1 cellular context compared by ENCODE assay signal in the genomic region with DNA sequence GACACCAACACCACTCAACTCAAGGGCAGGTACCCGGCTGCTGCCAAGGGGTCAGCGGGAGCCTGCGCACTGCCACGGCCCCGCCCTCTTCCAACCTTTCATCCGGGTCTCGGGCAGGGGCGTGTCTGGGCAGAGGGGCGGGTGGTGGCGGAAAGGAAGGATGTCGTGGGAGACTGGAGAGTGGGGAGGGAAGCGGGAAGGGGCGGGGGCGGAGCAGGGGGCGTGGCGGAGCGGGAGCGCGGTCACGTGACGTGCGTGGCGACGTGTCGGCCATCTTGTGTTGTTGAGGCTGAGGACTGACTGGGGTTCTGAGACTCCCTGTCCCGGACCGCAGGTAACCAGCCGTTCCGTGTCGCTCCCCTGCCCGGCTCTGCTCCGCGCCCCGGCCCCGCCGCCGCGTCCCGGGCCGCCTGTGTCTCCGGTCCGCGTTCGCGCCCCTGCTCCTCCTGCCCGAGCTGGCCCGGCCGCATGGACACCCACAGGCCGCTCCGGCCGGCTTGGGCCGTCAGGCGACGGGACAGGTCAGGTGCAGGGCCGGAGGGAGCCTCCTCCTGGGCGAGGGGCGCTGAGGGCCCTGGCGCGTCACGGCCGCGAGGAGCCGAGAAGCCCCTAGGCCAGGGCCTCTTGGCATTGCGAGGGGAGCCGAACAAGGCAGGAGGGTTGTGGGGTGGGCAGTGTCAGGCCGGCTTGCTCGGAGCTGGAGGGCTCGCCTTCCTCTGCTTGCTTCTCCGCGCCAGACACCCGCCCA.
TF ChIP-seq lines count a peak whose summit lies in the region.

A gene with protein sequence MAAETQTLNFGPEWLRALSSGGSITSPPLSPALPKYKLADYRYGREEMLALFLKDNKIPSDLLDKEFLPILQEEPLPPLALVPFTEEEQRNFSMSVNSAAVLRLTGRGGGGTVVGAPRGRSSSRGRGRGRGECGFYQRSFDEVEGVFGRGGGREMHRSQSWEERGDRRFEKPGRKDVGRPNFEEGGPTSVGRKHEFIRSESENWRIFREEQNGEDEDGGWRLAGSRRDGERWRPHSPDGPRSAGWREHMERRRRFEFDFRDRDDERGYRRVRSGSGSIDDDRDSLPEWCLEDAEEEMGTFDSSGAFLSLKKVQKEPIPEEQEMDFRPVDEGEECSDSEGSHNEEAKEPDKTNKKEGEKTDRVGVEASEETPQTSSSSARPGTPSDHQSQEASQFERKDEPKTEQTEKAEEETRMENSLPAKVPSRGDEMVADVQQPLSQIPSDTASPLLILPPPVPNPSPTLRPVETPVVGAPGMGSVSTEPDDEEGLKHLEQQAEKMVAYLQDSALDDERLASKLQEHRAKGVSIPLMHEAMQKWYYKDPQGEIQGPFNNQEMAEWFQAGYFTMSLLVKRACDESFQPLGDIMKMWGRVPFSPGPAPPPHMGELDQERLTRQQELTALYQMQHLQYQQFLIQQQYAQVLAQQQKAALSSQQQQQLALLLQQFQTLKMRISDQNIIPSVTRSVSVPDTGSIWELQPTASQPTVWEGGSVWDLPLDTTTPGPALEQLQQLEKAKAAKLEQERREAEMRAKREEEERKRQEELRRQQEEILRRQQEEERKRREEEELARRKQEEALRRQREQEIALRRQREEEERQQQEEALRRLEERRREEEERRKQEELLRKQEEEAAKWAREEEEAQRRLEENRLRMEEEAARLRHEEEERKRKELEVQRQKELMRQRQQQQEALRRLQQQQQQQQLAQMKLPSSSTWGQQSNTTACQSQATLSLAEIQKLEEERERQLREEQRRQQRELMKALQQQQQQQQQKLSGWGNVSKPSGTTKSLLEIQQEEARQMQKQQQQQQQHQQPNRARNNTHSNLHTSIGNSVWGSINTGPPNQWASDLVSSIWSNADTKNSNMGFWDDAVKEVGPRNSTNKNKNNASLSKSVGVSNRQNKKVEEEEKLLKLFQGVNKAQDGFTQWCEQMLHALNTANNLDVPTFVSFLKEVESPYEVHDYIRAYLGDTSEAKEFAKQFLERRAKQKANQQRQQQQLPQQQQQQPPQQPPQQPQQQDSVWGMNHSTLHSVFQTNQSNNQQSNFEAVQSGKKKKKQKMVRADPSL (N-terminal part only) (plus strand): TSS at position 273 of the 748 bp plus-strand sequence. CDS start 37,867 bp downstream, outside the sequence.

TF ChIP-seq in HepG2, 621 proteins besides CTCF, POLR2A, EP300 and RAD21 (continued from another document and continues in another):
- TF ChIP-seq, protein P1, sequence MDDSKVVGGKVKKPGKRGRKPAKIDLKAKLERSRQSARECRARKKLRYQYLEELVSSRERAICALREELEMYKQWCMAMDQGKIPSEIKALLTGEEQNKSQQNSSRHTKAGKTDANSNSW (CRISPR knock-in tag; IDR thresholded peaks at IDR 0.05; ENCODE audit: borderline replicate concordance) = no peak; the same call in 1 of the 2 replicates
- no peak for TF ChIP-seq PLRG1 (conservative IDR thresholded peaks at IDR 0.05)
- 0 out of 2 replicates have a peak, but pooled peaks have one; percentile 21 for TF ChIP-seq ZNF24 (IDR thresholded peaks at IDR 0.05)
- TF ChIP-seq, protein P2, sequence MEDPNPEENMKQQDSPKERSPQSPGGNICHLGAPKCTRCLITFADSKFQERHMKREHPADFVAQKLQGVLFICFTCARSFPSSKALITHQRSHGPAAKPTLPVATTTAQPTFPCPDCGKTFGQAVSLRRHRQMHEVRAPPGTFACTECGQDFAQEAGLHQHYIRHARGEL (CRISPR knock-in tag; IDR thresholded peaks at IDR 0.05) = no peak
- peak; percentile 95 for TF ChIP-seq ASH2L (IDR thresholded peaks at IDR 0.05; ENCODE audit: insufficient read length, low read depth, low read length)
- peak; percentile 77; the same call in 1 of the 2 replicates for TF ChIP-seq ZNF121 (CRISPR knock-in tag; IDR thresholded peaks at IDR 0.05)
- TF ChIP-seq POLR2AphosphoS5 (IDR thresholded peaks at IDR 0.05; ENCODE audit: low read depth, low read length) = peak; percentile 95
- no peak; the same call in 1 of the 2 replicates for TF ChIP-seq ZNF329 (CRISPR knock-in tag; IDR thresholded peaks at IDR 0.05; ENCODE audit: low read depth)
- no peak for TF ChIP-seq KDM6A (CRISPR knock-in tag; IDR thresholded peaks at IDR 0.05; ENCODE audit: low read depth)
- TF ChIP-seq KLF9 (CRISPR knock-in tag; IDR thresholded peaks at IDR 0.05; ENCODE audit: low read depth) = peak; percentile 75; the same call in 1 of the 2 replicates
- peak; percentile 95 for TF ChIP-seq EED (CRISPR knock-in tag; IDR thresholded peaks at IDR 0.05)
- TF ChIP-seq U2AF1 (optimal IDR thresholded peaks at IDR 0.05; ENCODE audit: low read depth, low read length) = no peak
- TF ChIP-seq, protein P3, sequence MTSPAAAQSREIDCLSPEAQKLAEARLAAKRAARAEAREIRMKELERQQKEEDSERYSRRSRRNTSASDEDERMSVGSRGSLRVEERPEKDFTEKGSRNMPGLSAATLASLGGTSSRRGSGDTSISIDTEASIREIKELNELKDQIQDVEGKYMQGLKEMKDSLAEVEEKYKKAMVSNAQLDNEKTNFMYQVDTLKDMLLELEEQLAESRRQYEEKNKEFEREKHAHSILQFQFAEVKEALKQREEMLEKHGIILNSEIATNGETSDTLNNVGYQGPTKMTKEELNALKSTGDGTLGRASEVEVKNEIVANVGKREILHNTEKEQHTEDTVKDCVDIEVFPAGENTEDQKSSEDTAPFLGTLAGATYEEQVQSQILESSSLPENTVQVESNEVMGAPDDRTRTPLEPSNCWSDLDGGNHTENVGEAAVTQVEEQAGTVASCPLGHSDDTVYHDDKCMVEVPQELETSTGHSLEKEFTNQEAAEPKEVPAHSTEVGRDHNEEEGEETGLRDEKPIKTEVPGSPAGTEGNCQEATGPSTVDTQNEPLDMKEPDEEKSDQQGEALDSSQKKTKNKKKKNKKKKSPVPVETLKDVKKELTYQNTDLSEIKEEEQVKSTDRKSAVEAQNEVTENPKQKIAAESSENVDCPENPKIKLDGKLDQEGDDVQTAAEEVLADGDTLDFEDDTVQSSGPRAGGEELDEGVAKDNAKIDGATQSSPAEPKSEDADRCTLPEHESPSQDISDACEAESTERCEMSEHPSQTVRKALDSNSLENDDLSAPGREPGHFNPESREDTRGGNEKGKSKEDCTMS (CRISPR knock-in tag; conservative IDR thresholded peaks at IDR 0.05) = no peak
- TF ChIP-seq ZNF670 (CRISPR knock-in tag; IDR thresholded peaks at IDR 0.05; ENCODE audit: borderline replicate concordance) = peak; percentile 74; the same call in 1 of the 2 replicates
- TF ChIP-seq, protein P4, sequence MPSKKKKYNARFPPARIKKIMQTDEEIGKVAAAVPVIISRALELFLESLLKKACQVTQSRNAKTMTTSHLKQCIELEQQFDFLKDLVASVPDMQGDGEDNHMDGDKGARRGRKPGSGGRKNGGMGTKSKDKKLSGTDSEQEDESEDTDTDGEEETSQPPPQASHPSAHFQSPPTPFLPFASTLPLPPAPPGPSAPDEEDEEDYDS (CRISPR knock-in tag; IDR thresholded peaks at IDR 0.05) = peak; percentile 83; the same call in 1 of the 2 replicates
- TF ChIP-seq, protein P5, sequence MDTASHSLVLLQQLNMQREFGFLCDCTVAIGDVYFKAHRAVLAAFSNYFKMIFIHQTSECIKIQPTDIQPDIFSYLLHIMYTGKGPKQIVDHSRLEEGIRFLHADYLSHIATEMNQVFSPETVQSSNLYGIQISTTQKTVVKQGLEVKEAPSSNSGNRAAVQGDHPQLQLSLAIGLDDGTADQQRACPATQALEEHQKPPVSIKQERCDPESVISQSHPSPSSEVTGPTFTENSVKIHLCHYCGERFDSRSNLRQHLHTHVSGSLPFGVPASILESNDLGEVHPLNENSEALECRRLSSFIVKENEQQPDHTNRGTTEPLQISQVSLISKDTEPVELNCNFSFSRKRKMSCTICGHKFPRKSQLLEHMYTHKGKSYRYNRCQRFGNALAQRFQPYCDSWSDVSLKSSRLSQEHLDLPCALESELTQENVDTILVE (CRISPR knock-in tag; IDR thresholded peaks at IDR 0.05) = peak; percentile 23; the same call in 1 of the 2 replicates
- 0 out of 2 replicates have a peak, but pooled peaks have one; percentile 61 for TF ChIP-seq TSC22D2 (CRISPR knock-in tag; IDR thresholded peaks at IDR 0.05; ENCODE audit: borderline replicate concordance)
- peak; percentile 93 for TF ChIP-seq ATF7-NPFF (CRISPR knock-in tag; IDR thresholded peaks at IDR 0.05; ENCODE audit: low read depth)
- TF ChIP-seq, protein P6, sequence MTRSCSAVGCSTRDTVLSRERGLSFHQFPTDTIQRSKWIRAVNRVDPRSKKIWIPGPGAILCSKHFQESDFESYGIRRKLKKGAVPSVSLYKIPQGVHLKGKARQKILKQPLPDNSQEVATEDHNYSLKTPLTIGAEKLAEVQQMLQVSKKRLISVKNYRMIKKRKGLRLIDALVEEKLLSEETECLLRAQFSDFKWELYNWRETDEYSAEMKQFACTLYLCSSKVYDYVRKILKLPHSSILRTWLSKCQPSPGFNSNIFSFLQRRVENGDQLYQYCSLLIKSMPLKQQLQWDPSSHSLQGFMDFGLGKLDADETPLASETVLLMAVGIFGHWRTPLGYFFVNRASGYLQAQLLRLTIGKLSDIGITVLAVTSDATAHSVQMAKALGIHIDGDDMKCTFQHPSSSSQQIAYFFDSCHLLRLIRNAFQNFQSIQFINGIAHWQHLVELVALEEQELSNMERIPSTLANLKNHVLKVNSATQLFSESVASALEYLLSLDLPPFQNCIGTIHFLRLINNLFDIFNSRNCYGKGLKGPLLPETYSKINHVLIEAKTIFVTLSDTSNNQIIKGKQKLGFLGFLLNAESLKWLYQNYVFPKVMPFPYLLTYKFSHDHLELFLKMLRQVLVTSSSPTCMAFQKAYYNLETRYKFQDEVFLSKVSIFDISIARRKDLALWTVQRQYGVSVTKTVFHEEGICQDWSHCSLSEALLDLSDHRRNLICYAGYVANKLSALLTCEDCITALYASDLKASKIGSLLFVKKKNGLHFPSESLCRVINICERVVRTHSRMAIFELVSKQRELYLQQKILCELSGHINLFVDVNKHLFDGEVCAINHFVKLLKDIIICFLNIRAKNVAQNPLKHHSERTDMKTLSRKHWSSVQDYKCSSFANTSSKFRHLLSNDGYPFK (CRISPR knock-in tag; IDR thresholded peaks at IDR 0.05; ENCODE audit: borderline replicate concordance) = peak; percentile 37; the same call in 1 of the 2 replicates
- TF ChIP-seq, protein P7, sequence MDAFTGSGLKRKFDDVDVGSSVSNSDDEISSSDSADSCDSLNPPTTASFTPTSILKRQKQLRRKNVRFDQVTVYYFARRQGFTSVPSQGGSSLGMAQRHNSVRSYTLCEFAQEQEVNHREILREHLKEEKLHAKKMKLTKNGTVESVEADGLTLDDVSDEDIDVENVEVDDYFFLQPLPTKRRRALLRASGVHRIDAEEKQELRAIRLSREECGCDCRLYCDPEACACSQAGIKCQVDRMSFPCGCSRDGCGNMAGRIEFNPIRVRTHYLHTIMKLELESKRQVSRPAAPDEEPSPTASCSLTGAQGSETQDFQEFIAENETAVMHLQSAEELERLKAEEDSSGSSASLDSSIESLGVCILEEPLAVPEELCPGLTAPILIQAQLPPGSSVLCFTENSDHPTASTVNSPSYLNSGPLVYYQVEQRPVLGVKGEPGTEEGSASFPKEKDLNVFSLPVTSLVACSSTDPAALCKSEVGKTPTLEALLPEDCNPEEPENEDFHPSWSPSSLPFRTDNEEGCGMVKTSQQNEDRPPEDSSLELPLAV (CRISPR knock-in tag; conservative IDR thresholded peaks at IDR 0.05; ENCODE audit: low read depth) = peak; percentile 79; the same call in 1 of the 2 replicates
- peak; percentile 88 for TF ChIP-seq MXD4 (CRISPR knock-in tag; IDR thresholded peaks at IDR 0.05)
- peak; percentile 97 for TF ChIP-seq SP4 (CRISPR knock-in tag; IDR thresholded peaks at IDR 0.05)
- TF ChIP-seq MAFG (CRISPR knock-in tag; IDR thresholded peaks at IDR 0.05) = no peak
- TF ChIP-seq, protein P8, sequence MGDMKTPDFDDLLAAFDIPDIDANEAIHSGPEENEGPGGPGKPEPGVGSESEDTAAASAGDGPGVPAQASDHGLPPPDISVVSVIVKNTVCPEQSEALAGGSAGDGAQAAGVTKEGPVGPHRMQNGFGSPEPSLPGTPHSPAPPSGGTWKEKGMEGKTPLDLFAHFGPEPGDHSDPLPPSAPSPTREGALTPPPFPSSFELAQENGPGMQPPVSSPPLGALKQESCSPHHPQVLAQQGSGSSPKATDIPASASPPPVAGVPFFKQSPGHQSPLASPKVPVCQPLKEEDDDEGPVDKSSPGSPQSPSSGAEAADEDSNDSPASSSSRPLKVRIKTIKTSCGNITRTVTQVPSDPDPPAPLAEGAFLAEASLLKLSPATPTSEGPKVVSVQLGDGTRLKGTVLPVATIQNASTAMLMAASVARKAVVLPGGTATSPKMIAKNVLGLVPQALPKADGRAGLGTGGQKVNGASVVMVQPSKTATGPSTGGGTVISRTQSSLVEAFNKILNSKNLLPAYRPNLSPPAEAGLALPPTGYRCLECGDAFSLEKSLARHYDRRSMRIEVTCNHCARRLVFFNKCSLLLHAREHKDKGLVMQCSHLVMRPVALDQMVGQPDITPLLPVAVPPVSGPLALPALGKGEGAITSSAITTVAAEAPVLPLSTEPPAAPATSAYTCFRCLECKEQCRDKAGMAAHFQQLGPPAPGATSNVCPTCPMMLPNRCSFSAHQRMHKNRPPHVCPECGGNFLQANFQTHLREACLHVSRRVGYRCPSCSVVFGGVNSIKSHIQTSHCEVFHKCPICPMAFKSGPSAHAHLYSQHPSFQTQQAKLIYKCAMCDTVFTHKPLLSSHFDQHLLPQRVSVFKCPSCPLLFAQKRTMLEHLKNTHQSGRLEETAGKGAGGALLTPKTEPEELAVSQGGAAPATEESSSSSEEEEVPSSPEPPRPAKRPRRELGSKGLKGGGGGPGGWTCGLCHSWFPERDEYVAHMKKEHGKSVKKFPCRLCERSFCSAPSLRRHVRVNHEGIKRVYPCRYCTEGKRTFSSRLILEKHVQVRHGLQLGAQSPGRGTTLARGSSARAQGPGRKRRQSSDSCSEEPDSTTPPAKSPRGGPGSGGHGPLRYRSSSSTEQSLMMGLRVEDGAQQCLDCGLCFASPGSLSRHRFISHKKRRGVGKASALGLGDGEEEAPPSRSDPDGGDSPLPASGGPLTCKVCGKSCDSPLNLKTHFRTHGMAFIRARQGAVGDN (CRISPR knock-in tag; IDR thresholded peaks at IDR 0.05) = peak; percentile 96
- no peak for TF ChIP-seq SMARCE1 (IDR thresholded peaks at IDR 0.05; ENCODE audit: borderline replicate concordance)
- TF ChIP-seq GTF2F1 (IDR thresholded peaks at IDR 0.05; ENCODE audit: low read length) = peak; percentile 70; the same call in 1 of the 2 replicates
- peak; percentile 92; the same call in 1 of the 2 replicates for TF ChIP-seq BORCS8-MEF2B (CRISPR knock-in tag; IDR thresholded peaks at IDR 0.05)
- no peak for TF ChIP-seq RBAK (CRISPR knock-in tag; IDR thresholded peaks at IDR 0.05)
- 0 out of 2 replicates have a peak, but pooled peaks have one; percentile 35 for TF ChIP-seq ZFAT (CRISPR knock-in tag; conservative IDR thresholded peaks at IDR 0.05)
- TF ChIP-seq BRD4 (CRISPR knock-in tag; IDR thresholded peaks at IDR 0.05) = peak; percentile 56; the same call in 1 of the 2 replicates
- TF ChIP-seq ZNF34 (CRISPR knock-in tag; IDR thresholded peaks at IDR 0.05; ENCODE audit: borderline replicate concordance) = peak; percentile 31
- peak in 1 of 2 experiments; percentile 39; a peak in 2 of 4 replicates for TF ChIP-seq NR2F1 (CRISPR knock-in tag; IDR thresholded peaks at IDR 0.05)
- TF ChIP-seq, protein P9, sequence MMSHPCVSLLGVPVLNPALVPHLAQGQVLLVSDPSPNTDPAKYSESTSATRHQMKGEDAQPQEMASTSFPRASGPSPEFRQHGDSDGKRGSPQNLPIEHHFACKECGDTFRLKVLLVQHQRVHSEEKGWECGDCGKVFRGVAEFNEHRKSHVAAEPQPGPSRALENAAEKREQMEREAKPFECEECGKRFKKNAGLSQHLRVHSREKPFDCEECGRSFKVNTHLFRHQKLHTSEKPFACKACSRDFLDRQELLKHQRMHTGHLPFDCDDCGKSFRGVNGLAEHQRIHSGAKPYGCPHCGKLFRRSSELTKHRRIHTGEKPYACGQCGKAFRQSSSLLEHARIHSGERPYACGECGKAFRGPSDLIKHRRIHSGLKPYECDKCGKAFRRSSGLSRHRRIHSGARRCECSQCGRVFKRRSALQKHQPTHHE (CRISPR knock-in tag; IDR thresholded peaks at IDR 0.05; ENCODE audit: borderline replicate concordance) = peak; percentile 81
- peak; percentile 93 for TF ChIP-seq ZNF883 (CRISPR knock-in tag; IDR thresholded peaks at IDR 0.05; ENCODE audit: not compliant biosample characterization)
- no peak for TF ChIP-seq ONECUT2 (CRISPR knock-in tag; IDR thresholded peaks at IDR 0.05)
- TF ChIP-seq ZNF468 (CRISPR knock-in tag; IDR thresholded peaks at IDR 0.05) = peak; percentile 88; the same call in 1 of the 2 replicates
